Comparison of ENCODE assay signal across 30 cellular contexts in genomic region chr4:142293536-142293935, GRCh38.
DNase-seq lines count a peak whose midpoint lies in the region; ATAC-seq, FAIRE-seq and TF ChIP-seq lines count a peak whose summit lies in the region.
"Had no signal": no experiment of that assay in that cellular context is flagged by ENCODE, and none has a peak within 500 bp of the region (broad histone marks: within the 10 kb centered on the region; RNA-seq: fewer than 3 reads in every experiment).

No MANE protein-coding gene starts in this region.

- H3K27me3 Mint-ChIP-seq in activated T-cell treated with anti-CD3 and anti-CD28 coated beads, Interleukin-2, amount 50 U/mL, for 24 hours: no peaks in the 10 kb centered on the region
- H3K27me3 Mint-ChIP-seq in activated T-cell treated with anti-CD3 and anti-CD28 coated beads, Interleukin-2, amount 50 U/mL, for 72 hours (ENCODE audit: low read depth): no peaks in the 10 kb centered on the region
- H3K27me3 Mint-ChIP-seq: B cell had no signal

- no peak overlapping the region for H3K4me3 ChIP-seq in SJSA1
- H3K4me3 ChIP-seq in cardiac fibroblast (replicated peaks in 1 of 2; ENCODE audit: low read depth in 2 of 2, low read length in 2 of 2): no peak overlapping the region
- no peak overlapping the region for H3K4me3 ChIP-seq in osteoblast (ENCODE audit: insufficient read depth, low read length)
- H3K4me3 ChIP-seq: adrenal gland, cardiac muscle cell, GM12878, lung, prostate gland had no signal

- H3K4me1 ChIP-seq in SJSA1 (replicated peaks): peaks cover 12% of the 10 kb centered on the region
- no peaks in the 10 kb centered on the region for H3K4me1 ChIP-seq in osteoblast (ENCODE audit: insufficient read depth, low read length)
- H3K4me1 ChIP-seq: prostate gland had no signal

- peaks cover 92% of the 10 kb centered on the region for H3K36me3 Mint-ChIP-seq in activated T-cell treated with anti-CD3 and anti-CD28 coated beads, Interleukin-2, amount 50 U/mL, for 24 hours (ENCODE audit: low read depth)
- H3K36me3 Mint-ChIP-seq in activated T-cell treated with anti-CD3 and anti-CD28 coated beads, Interleukin-2, amount 50 U/mL, for 72 hours (ENCODE audit: insufficient read depth in 2 of 2): peaks cover 22 to 37% of the 10 kb centered on the region in 2 donors

- no peak for ATAC-seq in activated T-cell treated with anti-CD3 and anti-CD28 coated beads, Interleukin-2, amount 50 U/mL, for 72 hours (replicated peaks in 1 of 2)
- ATAC-seq in GM21528 (IDR thresholded peaks at IDR 0.05; ENCODE audit: low FRiP score, unreplicated experiment) (no peak), HG03521 (IDR thresholded peaks at IDR 0.05; ENCODE audit: unreplicated experiment) (no peak)

- peak overlapping the region; percentile 54 for H3K27ac Mint-ChIP-seq in activated T-cell treated with anti-CD3 and anti-CD28 coated beads, Interleukin-2, amount 50 U/mL, for 24 hours
- no peak overlapping the region for H3K27ac Mint-ChIP-seq in activated T-cell treated with anti-CD3 and anti-CD28 coated beads, Interleukin-2, amount 50 U/mL, for 72 hours
- H3K27ac Mint-ChIP-seq: B cell had no signal

- TF ChIP-seq CTCF in cardiac fibroblast (IDR thresholded peaks at IDR 0.05; ENCODE audit: low read depth, low read length) (no peak), osteoblast (IDR thresholded peaks at IDR 0.05; ENCODE audit: extremely low read depth, low read depth, low read length) (no peak)

- no peaks in the 10 kb centered on the region for H4K20me1 ChIP-seq in osteoblast (ENCODE audit: insufficient read depth, low read length)

- no peak overlapping the region for H3K4me3 Mint-ChIP-seq in activated T-cell treated with anti-CD3 and anti-CD28 coated beads, Interleukin-2, amount 50 U/mL, for 24 hours
- peak overlapping the region in 1 of 2 donors; percentile 58 for H3K4me3 Mint-ChIP-seq in activated T-cell treated with anti-CD3 and anti-CD28 coated beads, Interleukin-2, amount 50 U/mL, for 72 hours
- H3K4me3 Mint-ChIP-seq: B cell had no signal

- H3K4me1 Mint-ChIP-seq in activated T-cell treated with anti-CD3 and anti-CD28 coated beads, Interleukin-2, amount 50 U/mL, for 24 hours (ENCODE audit: low read depth): peaks cover 72% of the 10 kb centered on the region
- peaks cover 46% of the 10 kb centered on the region for H3K4me1 Mint-ChIP-seq in activated T-cell treated with anti-CD3 and anti-CD28 coated beads, Interleukin-2, amount 50 U/mL, for 72 hours (ENCODE audit: low read depth)
- H3K4me1 Mint-ChIP-seq: B cell had no signal

- no peak overlapping the region for H2AFZ ChIP-seq in osteoblast (ENCODE audit: low read length)

- no peak for DNase-seq in activated T-cell treated with anti-CD3 and anti-CD28 coated beads, Interleukin-2, amount 50 U/mL, for 24 hours
- DNase-seq in activated T-cell treated with anti-CD3 and anti-CD28 coated beads, Interleukin-2, amount 50 U/mL, for 72 hours: no peak
- peak in 1 of 2 experiments; percentile 61 for DNase-seq in SJSA1 (ENCODE audit: low read depth in 1 of 2, low spot score in 2 of 2)
- peak; percentile 55 to 79 for DNase-seq in cardiac fibroblast (ENCODE audit: low read depth in 2 of 2)
- peak; percentile 52 for DNase-seq in osteoblast (ENCODE audit: insufficient read length, low spot score, missing footprints)
- DNase-seq in H54 (ENCODE audit: insufficient read length, low spot score): no peak
- DNase-seq: activated CD4-positive, alpha-beta T cell treated with anti-CD3 and anti-CD28 coated beads for 4 hours; activated effector memory CD4-positive, alpha-beta T cell treated with Interleukin-2 at 50 U/mL for 16 hours; adrenal gland; COR-L47; dermis blood vessel endothelial cell; DMS79 treated with DMSO at 0.1 percent for 48 hours; glutamatergic neuron; GOT3; Karpas-422; kidney glomerular epithelial cell; MV-4-11; NCI-H2171; NCI-H524 treated with DMSO at 0.1 percent for 48 hours; substantia nigra had no signal

- H3K36me3 ChIP-seq in SJSA1: no peaks in the 10 kb centered on the region
- no peaks in the 10 kb centered on the region for H3K36me3 ChIP-seq in osteoblast (ENCODE audit: insufficient read depth, low read length)
- H3K36me3 ChIP-seq: adrenal gland, cardiac muscle cell, prostate gland had no signal

- H3K27me3 ChIP-seq in SJSA1 (replicated peaks): no peaks in the 10 kb centered on the region
- H3K27me3 ChIP-seq in osteoblast (ENCODE audit: insufficient read depth, low read length): no peaks in the 10 kb centered on the region
- H3K27me3 ChIP-seq: adrenal gland, cardiac muscle cell had no signal

- no peaks in the 10 kb centered on the region for H3K79me2 ChIP-seq in osteoblast (ENCODE audit: insufficient read depth, low read length)

- no peak overlapping the region for H3K4me2 ChIP-seq in osteoblast (ENCODE audit: insufficient read depth, low read length)

- FAIRE-seq in H54 (lab: Jason Lieb, UNC): no peak
- FAIRE-seq: A204.1, endometrium, GM12878, RCC 7860 had no signal

- no peak for TF ChIP-seq POLR2A in H54 (IDR thresholded peaks at IDR 0.05; ENCODE audit: low read depth, low read length)

- peaks cover 15% of the 10 kb centered on the region for H3K9me3 Mint-ChIP-seq in activated T-cell treated with anti-CD3 and anti-CD28 coated beads, Interleukin-2, amount 50 U/mL, for 24 hours
- H3K9me3 Mint-ChIP-seq in activated T-cell treated with anti-CD3 and anti-CD28 coated beads, Interleukin-2, amount 50 U/mL, for 72 hours: peaks cover 3 to 7% of the 10 kb centered on the region in 2 donors

- H3K9me3 ChIP-seq in SJSA1 (replicated peaks) (no peaks in the 10 kb centered on the region), osteoblast (ENCODE audit: low read depth, low read length) (no peaks in the 10 kb centered on the region)
- H3K9me3 ChIP-seq: adrenal gland, prostate gland had no signal

- peak overlapping the region; percentile 50 for H3K27ac ChIP-seq in SJSA1
- no peak overlapping the region for H3K27ac ChIP-seq in osteoblast (ENCODE audit: low read depth, low read length)
- H3K27ac ChIP-seq: adrenal gland, cardiac muscle cell, prostate gland had no signal

Comparison
In these comparisons a context has a peak if more than half of its experiments do, and no peak if none do; other contexts are left out.
1. DNase-seq: peak in cardiac fibroblast (2 of 2) and osteoblast (single experiment); none in activated T-cell treated with anti-CD3 and anti-CD28 coated beads, Interleukin-2, amount 50 U/mL, for 24 hours (single experiment), activated T-cell treated with anti-CD3 and anti-CD28 coated beads, Interleukin-2, amount 50 U/mL, for 72 hours (0 of 2) and H54 (single experiment).